Comparison of ENCODE assay signal across 1 cellular context in the genomic region with DNA sequence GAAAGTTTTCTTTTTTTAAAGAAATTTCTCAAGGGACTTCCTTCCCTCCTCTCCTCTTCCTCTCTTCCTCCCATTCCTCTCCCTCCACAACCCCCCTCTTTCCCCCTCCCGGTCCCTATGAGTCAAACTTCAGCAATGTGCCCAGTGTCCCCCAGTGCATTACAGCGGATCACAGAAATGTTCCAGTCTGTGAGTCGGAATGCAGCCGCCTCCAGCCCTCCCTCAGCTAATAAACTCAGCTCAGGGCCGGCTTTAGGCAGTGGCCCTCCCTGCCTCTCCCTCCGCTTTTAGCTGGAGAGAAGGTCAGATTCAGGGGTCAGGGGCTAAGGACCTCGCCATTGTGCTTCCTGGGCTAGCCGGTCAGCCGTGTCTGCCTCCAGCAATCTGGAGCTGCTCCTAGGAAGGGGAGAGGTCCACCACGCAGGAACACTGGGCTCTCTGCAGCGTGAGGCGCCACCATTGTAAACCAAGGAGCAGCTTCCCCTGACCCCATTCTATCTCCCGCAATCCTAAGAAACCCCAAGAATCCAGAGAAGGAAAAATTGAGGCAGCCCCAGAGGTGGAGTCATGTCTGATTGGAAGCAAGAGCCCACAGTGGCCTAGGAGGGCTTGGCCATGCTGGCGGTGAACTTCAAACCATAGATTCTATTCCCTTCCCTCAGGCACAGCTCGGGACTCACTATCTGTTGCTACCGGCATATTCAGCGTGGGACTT.
TF ChIP-seq lines count a peak whose summit lies in the region.

No MANE protein-coding gene starts in this region.

TF ChIP-seq in H1, 55 proteins besides CTCF, POLR2A, EP300 and RAD21:
- peak; percentile 49; the same call in 1 of the 2 replicates for TF ChIP-seq SP1 (IDR thresholded peaks at IDR 0.05; ENCODE audit: low read depth, low read length)
- TF ChIP-seq BCL11A (IDR thresholded peaks at IDR 0.05; ENCODE audit: low read depth in 2 of 2, low read length in 2 of 2) = no peak
- peak; percentile 65; the same call in 1 of the 2 replicates for TF ChIP-seq TAF1 (IDR thresholded peaks at IDR 0.05; ENCODE audit: low read depth, low read length)
- TF ChIP-seq JUN (IDR thresholded peaks at IDR 0.05; ENCODE audit: low read depth, low read length) = peak; percentile 80; the same call in 1 of the 2 replicates
- no peak for TF ChIP-seq SP2 (IDR thresholded peaks at IDR 0.05; ENCODE audit: low read length)
- TF ChIP-seq POLR2AphosphoS5 (IDR thresholded peaks at IDR 0.05; ENCODE audit: low read depth, low read length) = peak; percentile 45; the same call in 1 of the 2 replicates
- TF ChIP-seq TEAD4 (IDR thresholded peaks at IDR 0.05; ENCODE audit: low read depth, low read length) = peak; percentile 88
- peak; percentile 94 for TF ChIP-seq JUND (IDR thresholded peaks at IDR 0.05; ENCODE audit: low read length)
- TF ChIP-seq KDM4A (IDR thresholded peaks at IDR 0.05; ENCODE audit: low read depth, low read length, severe bottlenecking) = peak; percentile 2
- TF ChIP-seq BRCA1 (IDR thresholded peaks at IDR 0.05; ENCODE audit: low read depth, low read length) = no peak
